In the genomic region with DNA sequence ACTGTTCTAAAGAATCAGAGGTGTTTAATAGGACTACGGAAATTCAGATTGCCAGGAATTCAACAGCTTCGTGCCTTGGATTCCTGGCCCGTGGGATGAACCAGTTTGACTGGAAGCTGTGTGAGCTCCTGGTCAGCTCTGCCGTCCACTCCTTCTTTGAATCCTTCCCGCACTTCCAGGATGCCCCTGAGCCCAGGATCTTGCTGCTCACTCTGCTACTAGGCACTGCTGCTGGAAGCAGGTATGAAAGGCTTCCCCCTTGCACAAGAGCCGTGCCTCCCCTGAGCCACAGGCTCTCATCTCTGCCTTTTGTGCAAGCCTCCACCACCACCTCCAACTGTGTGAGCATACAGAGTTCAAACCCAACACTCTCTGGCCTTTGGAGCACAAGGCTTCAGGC, we compare ENCODE assay signal across 26 cellular contexts. TPM values are rescaled to one million over a fixed set of nuclear protein-coding genes. Genes with fewer than 3 reads are reported as not detected.
"Had no signal": no experiment of that assay in that cellular context is flagged by ENCODE, and none has a peak within 500 bp of the region (broad histone marks: within the 10 kb centered on the region; RNA-seq: fewer than 3 reads in every experiment).

No MANE protein-coding gene starts in this region.

- ATAC-seq: activated CD4-positive, alpha-beta T cell treated with anti-CD3 and anti-CD28 coated beads for 36 hours; activated T-cell treated with anti-CD3 and anti-CD28 coated beads, Interleukin-2, amount 50 U/mL, for 72 hours; T-helper 17 cell had no signal

- H3K36me3 Mint-ChIP-seq: activated naive CD8-positive, alpha-beta T cell treated with anti-CD3 and anti-CD28 coated beads, Interleukin-2, amount 10 ng/mL, durations not matched to agents 7 days and 5 days had no signal

- DNase-seq: activated CD4-positive, alpha-beta memory T cell treated with anti-CD3 and anti-CD28 coated beads, Interleukin-2, amount 10 ng/mL, durations not matched to agents 7 days and 5 days; activated CD4-positive, alpha-beta T cell treated with anti-CD3 and anti-CD28 coated beads for 36 hours; activated CD4-positive, alpha-beta T cell treated with anti-CD3 and anti-CD28 coated beads, Interleukin-2, amount 50 U/mL, for 1 hour; activated gamma-delta T cell treated with Interleukin-2 at 50 U/mL for 16 hours; activated naive CD4-positive, alpha-beta T cell treated with anti-CD3 and anti-CD28 coated beads, Interleukin-2, amount 50 U/mL, for 16 hours; activated naive CD8-positive, alpha-beta T cell treated with anti-CD3 and anti-CD28 coated beads, Interleukin-2, amount 10 ng/mL, durations not matched to agents 7 days and 5 days; activated T-cell treated with anti-CD3 and anti-CD28 coated beads for 4 hours; activated T-cell treated with anti-CD3 and anti-CD28 coated beads, Interleukin-2, amount 50 U/mL, for 72 hours; aorta; central memory CD4-positive, alpha-beta T cell; NCI-H1048; NCI-H146; NCI-H187 treated with DMSO at 0.1 percent for 48 hours; NCI-H2081 treated with DMSO at 0.1 percent for 48 hours; NCI-H446 treated with DMSO at 0.1 percent for 48 hours; NCI-H524 treated with DMSO at 0.1 percent for 48 hours; NCI-H774; SIG-M5; T-helper 17 cell; T1000 had no signal

- H3K4me3 Mint-ChIP-seq: activated CD4-positive, alpha-beta memory T cell treated with anti-CD3 and anti-CD28 coated beads, Interleukin-2, amount 10 ng/mL, durations not matched to agents 7 days and 5 days; activated CD4-positive, alpha-beta T cell treated with anti-CD3 and anti-CD28 coated beads for 36 hours; activated naive CD8-positive, alpha-beta T cell treated with anti-CD3 and anti-CD28 coated beads, Interleukin-2, amount 10 ng/mL, durations not matched to agents 7 days and 5 days; activated T-cell treated with anti-CD3 and anti-CD28 coated beads, Interleukin-2, amount 50 U/mL, for 72 hours; T-helper 17 cell had no signal

- H3K27ac Mint-ChIP-seq: activated CD4-positive, alpha-beta memory T cell treated with anti-CD3 and anti-CD28 coated beads, Interleukin-2, amount 10 ng/mL, durations not matched to agents 7 days and 5 days; activated CD4-positive, alpha-beta T cell treated with anti-CD3 and anti-CD28 coated beads for 36 hours; activated naive CD8-positive, alpha-beta T cell treated with anti-CD3 and anti-CD28 coated beads, Interleukin-2, amount 10 ng/mL, durations not matched to agents 7 days and 5 days; activated T-cell treated with anti-CD3 and anti-CD28 coated beads, Interleukin-2, amount 50 U/mL, for 72 hours; activated T-helper 2 cell treated with anti-CD3 and anti-CD28 coated beads, Interferon-gamma antibody, Interleukin-2, Interleukin-4, amounts not matched to agents 10 μg/mL and 5 μg/mL and 100 μg/mL, durations not matched to agents 14 hours and 24 hours and 36 hours; T-helper 17 cell had no signal

- H3K9me3 Mint-ChIP-seq: activated CD4-positive, alpha-beta memory T cell treated with anti-CD3 and anti-CD28 coated beads, Interleukin-2, amount 10 ng/mL, durations not matched to agents 7 days and 5 days; activated naive CD8-positive, alpha-beta T cell treated with anti-CD3 and anti-CD28 coated beads, Interleukin-2, amount 10 ng/mL, durations not matched to agents 7 days and 5 days; activated T-cell treated with anti-CD3 and anti-CD28 coated beads, Interleukin-2, amount 50 U/mL, for 72 hours; activated T-helper 2 cell treated with anti-CD3 and anti-CD28 coated beads, Interferon-gamma antibody, Interleukin-2, Interleukin-4, amounts not matched to agents 10 μg/mL and 5 μg/mL and 100 μg/mL, durations not matched to agents 14 hours and 24 hours and 36 hours had no signal

- H3K4me1 Mint-ChIP-seq: activated CD4-positive, alpha-beta memory T cell treated with anti-CD3 and anti-CD28 coated beads, Interleukin-2, amount 10 ng/mL, durations not matched to agents 7 days and 5 days; activated CD4-positive, alpha-beta T cell treated with anti-CD3 and anti-CD28 coated beads for 36 hours; activated naive CD8-positive, alpha-beta T cell treated with anti-CD3 and anti-CD28 coated beads, Interleukin-2, amount 10 ng/mL, durations not matched to agents 7 days and 5 days had no signal

- FAIRE-seq: bronchial epithelial cell, TTC549 had no signal

RNA-seq across cellular contexts. Expression of gene EN1, which starts 34.9 kb away (rescaled TPM):
- total RNA-seq: activated CD4-positive, alpha-beta memory T cell treated with anti-CD3 and anti-CD28 coated beads, Interleukin-2, amount 10 ng/mL, durations not matched to agents 7 days and 5 days; activated CD4-positive, alpha-beta T cell treated with anti-CD3 and anti-CD28 coated beads for 36 hours; activated CD8-positive, alpha-beta memory T cell treated with anti-CD3 and anti-CD28 coated beads for 36 hours; activated naive CD8-positive, alpha-beta T cell treated with anti-CD3 and anti-CD28 coated beads, Interleukin-2, amount 10 ng/mL, durations not matched to agents 7 days and 5 days; activated T-cell treated with anti-CD3 and anti-CD28 coated beads, Interleukin-2, amount 50 U/mL, for 72 hours; activated T-helper 2 cell treated with anti-CD3 and anti-CD28 coated beads, Interferon-gamma antibody, Interleukin-2, Interleukin-4, amounts not matched to agents 10 μg/mL and 5 μg/mL and 100 μg/mL, durations not matched to agents 14 hours and 24 hours and 36 hours; aorta; bronchial epithelial cell; OCI-LY7; RPMI7951; T-helper 17 cell had no signal
- polyA plus RNA-seq: aorta had no signal
